ENCODE assay signal across 17 cellular contexts in the genomic region with DNA sequence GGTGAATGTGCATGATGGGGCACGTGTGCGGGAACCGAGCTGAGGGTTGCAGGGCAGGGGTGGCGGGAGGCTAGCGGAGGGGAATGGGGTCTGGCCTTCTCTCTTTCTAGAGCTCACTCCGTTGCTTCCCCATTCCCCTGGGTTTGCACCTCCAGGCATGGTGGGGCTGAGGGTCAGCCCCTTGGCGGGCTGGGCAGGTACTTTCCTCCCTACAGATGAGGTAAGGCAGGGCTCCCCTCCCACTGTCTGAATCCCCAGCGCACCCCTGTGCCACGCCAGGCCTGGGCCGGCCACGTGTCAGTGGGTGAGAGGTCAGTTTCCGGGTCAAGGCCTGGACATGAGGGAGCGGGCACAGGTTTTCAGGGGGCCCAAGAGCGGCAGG. TPM values are rescaled to one million over a fixed set of nuclear protein-coding genes. Genes with fewer than 3 reads are reported as not detected.
DNase-seq lines count a peak whose midpoint lies in the region; ATAC-seq, FAIRE-seq and TF ChIP-seq lines count a peak whose summit lies in the region.
"Had no signal": no experiment of that assay in that cellular context is flagged by ENCODE, and none has a peak within 500 bp of the region (broad histone marks: within the 10 kb centered on the region; RNA-seq: fewer than 3 reads in every experiment).

No MANE protein-coding gene starts in this region.

- H3K4me1 ChIP-seq in adipocyte (ENCODE audit: control insufficient read depth, insufficient read depth, low read length) (peaks cover 15% of the 10 kb centered on the region), HepG2 (ENCODE audit: insufficient read depth, low read length) (peaks cover 26% of the 10 kb centered on the region), thyroid gland (peaks cover 18 to 32% of the 10 kb centered on the region in 2 donors)
- H3K4me1 ChIP-seq: SJCRH30 had no signal

- H3K9me3 ChIP-seq in adipocyte (ENCODE audit: control insufficient read depth, low read length) (no peaks in the 10 kb centered on the region), HepG2 (ENCODE audit: low read length) (no peaks in the 10 kb centered on the region), thyroid gland (no peaks in the 10 kb centered on the region), T-helper 17 cell (ENCODE audit: control insufficient read depth, low read length, poor library complexity, severe bottlenecking) (no peaks in the 10 kb centered on the region)
- H3K9me3 ChIP-seq: SJCRH30 had no signal

- TF ChIP-seq CTCF in HepG2 (CRISPR knock-in tag; IDR thresholded peaks at IDR 0.05) (no peak; the same call in 1 of the 2 replicates), thyroid gland (IDR thresholded peaks at IDR 0.05) (no peak)

- in situ Hi-C loops in HepG2 (cut with HindIII; ENCODE audit: extremely low pct_ligation_motif_present, low pct_unique_long_range_greater_than_20kb): no loop called here

- DNase-seq in T-helper 2 cell treated with Interferon-gamma antibody and Interleukin-4, amounts not matched to agents 5 μg/mL and 100 μg/mL, for 36 hours (ENCODE audit: low spot score): no peak
- no peak for DNase-seq in T-helper 2 cell
- no peak for DNase-seq in adipocyte (ENCODE audit: low read depth)
- DNase-seq in HepG2 (ENCODE audit: low spot score): no peak
- DNase-seq in thyroid gland: no peak
- DNase-seq in NAMALWA (ENCODE audit: low spot score): no peak
- DNase-seq in erythroblast (lab: John Stamatoyannopoulos, UW): no peak
- no peak for DNase-seq in T-helper 17 cell
- DNase-seq: activated T-cell treated with anti-CD3 and anti-CD28 coated beads for 4 hours, DMS 273 treated with DMSO at 0.1 percent for 48 hours, NCI-H1105 had no signal

- WGBS in HepG2 (ENCODE audit: low lambda C conversion rate): 69% methylated on average over 7 of the region's 14 CpGs
- WGBS in thyroid gland, 2 donors: 80 to 81% methylated on average over 12 to 14 of the region's 14 CpGs

- CTCF ChIA-PET in HepG2 (lab: Yijun Ruan, JAX; ENCODE audit: low intra/inter-chr PET ratio, low total read pairs): interaction anchor here (1.7 to 3.5 kb wide), 3 partner anchors 40 to 69 kb away, joined by 9 to 61 read pairs (median 33); no protein-coding TSS in a partner anchor

- FAIRE-seq in HepG2 (lab: Jason Lieb, UNC): no peak
- FAIRE-seq: frontal cortex, GM12878 had no signal

- H3K4me2 ChIP-seq in HepG2 (ENCODE audit: low read depth, low read length): peak overlapping the region; percentile 64
- H3K4me2 ChIP-seq: smooth muscle cell had no signal

- H3K27me3 ChIP-seq in adipocyte (replicated peaks; ENCODE audit: control insufficient read depth, insufficient read depth, low read length) (no peaks in the 10 kb centered on the region), HepG2 (ENCODE audit: control insufficient read depth in 1 of 2, insufficient read depth in 2 of 2, low read length in 2 of 2) (no peaks in the 10 kb centered on the region), thyroid gland (no peaks in the 10 kb centered on the region)
- H3K27me3 ChIP-seq: SJCRH30 had no signal

- TF ChIP-seq RAD21 in HepG2 (CRISPR knock-in tag; IDR thresholded peaks at IDR 0.05): no peak

- H3K27ac ChIP-seq in HepG2 (ENCODE audit: extremely low read length, insufficient read depth, low read length): no peak overlapping the region
- H3K27ac ChIP-seq in thyroid gland: peak overlapping the region; percentile 87 to 93 (median 91)
- H3K27ac ChIP-seq: SJCRH30 had no signal

- intact Hi-C loops in HepG2 (cut with micrococcal nuclease; ENCODE audit: unreplicated experiment) (no loop called here), thyroid gland (cut with DNase I) (no loop called here)

- no peaks in the 10 kb centered on the region for H3K9me3 Mint-ChIP-seq in T-helper 2 cell treated with Interferon-gamma antibody and Interleukin-4, amounts not matched to agents 5 μg/mL and 100 μg/mL, for 36 hours
- H3K9me3 Mint-ChIP-seq: activated naive CD4-positive, alpha-beta T cell treated with anti-CD3 and anti-CD28 coated beads for 36 hours had no signal

- H3K27me3 Mint-ChIP-seq in T-helper 2 cell treated with Interferon-gamma antibody and Interleukin-4, amounts not matched to agents 5 μg/mL and 100 μg/mL, for 36 hours (ENCODE audit: low read depth): no peaks in the 10 kb centered on the region
- H3K27me3 Mint-ChIP-seq in T-helper 17 cell: no peaks in the 10 kb centered on the region

- no peaks in the 10 kb centered on the region for H3K79me2 ChIP-seq in HepG2 (ENCODE audit: insufficient read depth, low read length)

- H3K27ac Mint-ChIP-seq in T-helper 2 cell treated with Interferon-gamma antibody and Interleukin-4, amounts not matched to agents 5 μg/mL and 100 μg/mL, for 36 hours: peak overlapping the region; percentile 84
- no peak overlapping the region for H3K27ac Mint-ChIP-seq in T-helper 17 cell
- H3K27ac Mint-ChIP-seq: activated naive CD4-positive, alpha-beta T cell treated with anti-CD3 and anti-CD28 coated beads for 36 hours had no signal

- no TSS peak for BruUV-seq in HepG2 (replicated peaks; lab: Mats Ljungman, UMichigan)

- H3K4me1 Mint-ChIP-seq in T-helper 2 cell treated with Interferon-gamma antibody and Interleukin-4, amounts not matched to agents 5 μg/mL and 100 μg/mL, for 36 hours (ENCODE audit: low read depth): peaks cover 2% of the 10 kb centered on the region
- no peaks in the 10 kb centered on the region for H3K4me1 Mint-ChIP-seq in T-helper 17 cell

- H3K36me3 Mint-ChIP-seq in T-helper 2 cell treated with Interferon-gamma antibody and Interleukin-4, amounts not matched to agents 5 μg/mL and 100 μg/mL, for 36 hours (ENCODE audit: low read depth): no peaks in the 10 kb centered on the region
- H3K36me3 Mint-ChIP-seq in T-helper 17 cell (ENCODE audit: low read depth): no peaks in the 10 kb centered on the region

- no peak overlapping the region for H3K4me3 Mint-ChIP-seq in T-helper 2 cell treated with Interferon-gamma antibody and Interleukin-4, amounts not matched to agents 5 μg/mL and 100 μg/mL, for 36 hours
- no peak overlapping the region for H3K4me3 Mint-ChIP-seq in T-helper 17 cell
- H3K4me3 Mint-ChIP-seq: activated naive CD4-positive, alpha-beta T cell treated with anti-CD3 and anti-CD28 coated beads for 36 hours had no signal

- H2AFZ ChIP-seq in HepG2 (ENCODE audit: low read length): no peak overlapping the region

- H3K4me3 ChIP-seq in adipocyte (ENCODE audit: low read length) (no peak overlapping the region), HepG2 (replicated peaks in 1 of 3; ENCODE audit: insufficient read depth in 1 of 3, low read depth in 2 of 3, low read length in 3 of 3) (peak overlapping the region in 1 of 3 experiments; percentile 30; a peak in 1 of 6 replicates), thyroid gland (replicated peaks in 1 of 3) (no peak overlapping the region)
- H3K4me3 ChIP-seq: coronary artery, GM12878, SJCRH30, smooth muscle cell had no signal

- POLR2A ChIA-PET in HepG2 (lab: Yijun Ruan, JAX): interaction anchor here (1.2 to 1.3 kb wide), 2 partner anchors 9 to 57 kb away, joined by 4 to 6 read pairs; a partner anchor contains a TSS

- no peak; the same call in 1 of the 3 replicates for ATAC-seq in HepG2
- no peak for ATAC-seq in T-helper 17 cell

- no peaks in the 10 kb centered on the region for H4K20me1 ChIP-seq in HepG2 (ENCODE audit: insufficient read depth, low read length)

- TF ChIP-seq POLR2A in HepG2 (IDR thresholded peaks at IDR 0.05; ENCODE audit: insufficient read depth in 1 of 2, low read depth in 2 of 2, low read length in 2 of 2): no peak
- no peak for TF ChIP-seq POLR2A in thyroid gland (IDR thresholded peaks at IDR 0.05)
- TF ChIP-seq POLR2A in erythroblast (IDR thresholded peaks at IDR 0.05; ENCODE audit: low read length): no peak

- H3K9ac ChIP-seq in adipocyte (ENCODE audit: low read length): peak overlapping the region; percentile 67
- H3K9ac ChIP-seq in HepG2 (ENCODE audit: insufficient read depth, low read depth, low read length): no peak overlapping the region

- H3K36me3 ChIP-seq in adipocyte (ENCODE audit: control insufficient read depth, insufficient read depth, low read length, severe bottlenecking) (peaks cover 2% of the 10 kb centered on the region), HepG2 (replicated peaks in 1 of 2; ENCODE audit: control insufficient read depth in 1 of 2, insufficient read depth in 2 of 2, low read length in 2 of 2) (no peaks in the 10 kb centered on the region), thyroid gland (no peaks in the 10 kb centered on the region)
- H3K36me3 ChIP-seq: SJCRH30 had no signal

- TF ChIP-seq EP300 in HepG2 (IDR thresholded peaks at IDR 0.05; ENCODE audit: low read depth in 2 of 2, low read length in 2 of 2) (no peak), HepG2 (CRISPR knock-in tag; IDR thresholded peaks at IDR 0.05; ENCODE audit: borderline replicate concordance) (no peak)

RNA-seq across cellular contexts. Expression of a gene that starts 8.9 kb away (rescaled TPM):
- total RNA-seq in HepG2 (2016; rRNA removed; fragmentation: Illumina TruSeq; extraction: Trizol) (0.94 and 2.1 TPM in 2 replicates), thyroid gland (10 to 100 TPM in 3 of 4 donors, 1 to 10 TPM in 1; 9.5 to 22.5 (median 15.1) TPM), T-helper 17 cell (1 to 10 TPM in 1 of 2 donors, under 1 TPM in 1; 0.80 to 1.1 TPM)
- 0.20 and 0.44 TPM in 2 replicates for total RNA-seq in HepG2 (2016; cell fraction: cytosol; rRNA removed; fragmentation: Illumina TruSeq; extraction: Trizol; ENCODE audit: low read depth)
- 0.64 and 2.1 TPM in 2 replicates for total RNA-seq in HepG2 (2016; cell fraction: insoluble cytoplasmic fraction; rRNA removed; fragmentation: Illumina TruSeq; extraction: Trizol)
- 0.48 and 0.49 TPM in 2 replicates for total RNA-seq in HepG2 (2016; cell fraction: membrane; rRNA removed; fragmentation: Illumina TruSeq; extraction: Trizol)
- total RNA-seq in HepG2 (2016; cell fraction: nucleus; rRNA removed; fragmentation: Illumina TruSeq; extraction: Trizol): 3.6 and 3.8 TPM in 2 replicates
- polyA plus RNA-seq in HepG2 (2011; rRNA removed): 11.0 and 12.7 TPM in 2 replicates
- 3.8 and 6.5 TPM in 2 replicates for polyA plus RNA-seq in HepG2 (2011; cell fraction: cytosol; rRNA removed)
- polyA plus RNA-seq in HepG2 (2011; cell fraction: nucleus; rRNA removed): 12.4 and 16.2 TPM in 2 replicates
- 2.7 and 4.1 TPM in 2 replicates for polyA plus RNA-seq in HepG2 (2012)
- 0.27 and 0.36 TPM in 2 replicates for polyA plus RNA-seq in HepG2 (2016; cell fraction: cytosol; fragmentation: Illumina TruSeq; extraction: Trizol; ENCODE audit: low read depth)
- polyA plus RNA-seq in HepG2 (2016; cell fraction: insoluble cytoplasmic fraction; fragmentation: Illumina TruSeq; extraction: Trizol; ENCODE audit: low read depth): 1.3 and 1.8 TPM in 2 replicates
- polyA plus RNA-seq in HepG2 (2016; cell fraction: membrane; fragmentation: Illumina TruSeq; extraction: Trizol; ENCODE audit: low read depth): 0.41 and 0.74 TPM in 2 replicates
- polyA plus RNA-seq in HepG2 (2016; cell fraction: nucleus; fragmentation: Illumina TruSeq; extraction: Trizol; ENCODE audit: insufficient read depth, low read depth): 8.0 and 8.7 TPM in 2 replicates
- 0.77 and 15.6 TPM in 2 replicates for polyA minus RNA-seq in HepG2 (2011; rRNA and poly(A)+ RNA removed; ENCODE audit: low replicate concordance)
- polyA minus RNA-seq in HepG2 (2011; cell fraction: cytosol; rRNA and poly(A)+ RNA removed): 5.4 and 6.8 TPM in 2 replicates
- 4.4 and 4.6 TPM in 2 replicates for polyA minus RNA-seq in HepG2 (2011; cell fraction: nucleus; rRNA and poly(A)+ RNA removed)
- total RNA-seq: SJCRH30 had no signal

RNA-seq across cellular contexts. Expression of a gene that starts 54.7 kb away (rescaled TPM):
- total RNA-seq in HepG2 (2016; rRNA removed; fragmentation: Illumina TruSeq; extraction: Trizol): 0.35 and 0.69 TPM in 2 replicates
- not detected in 2 replicates for total RNA-seq in HepG2 (2016; cell fraction: cytosol; rRNA removed; fragmentation: Illumina TruSeq; extraction: Trizol; ENCODE audit: low read depth)
- 0.15 and 0.56 TPM in 2 replicates for total RNA-seq in HepG2 (2016; cell fraction: insoluble cytoplasmic fraction; rRNA removed; fragmentation: Illumina TruSeq; extraction: Trizol)
- total RNA-seq in HepG2 (2016; cell fraction: membrane; rRNA removed; fragmentation: Illumina TruSeq; extraction: Trizol): 0.15 and 0.17 TPM in 2 replicates
- total RNA-seq in HepG2 (2016; cell fraction: nucleus; rRNA removed; fragmentation: Illumina TruSeq; extraction: Trizol): 0.34 and 0.96 TPM in 2 replicates
- 2.1 and 3.1 TPM in 2 replicates for polyA plus RNA-seq in HepG2 (2011; rRNA removed)
- polyA plus RNA-seq in HepG2 (2011; cell fraction: cytosol; rRNA removed): 2.3 and 3.5 TPM in 2 replicates
- polyA plus RNA-seq in HepG2 (2011; cell fraction: nucleus; rRNA removed): 13.6 and 29.0 TPM in 2 replicates
- 0.55 and 1.0 TPM in 2 replicates for polyA plus RNA-seq in HepG2 (2012)
- 0.11 and 0.16 TPM in 2 replicates for polyA plus RNA-seq in HepG2 (2016; cell fraction: cytosol; fragmentation: Illumina TruSeq; extraction: Trizol; ENCODE audit: low read depth)
- 0.19 TPM in 1 of 2 replicates, not detected in the other for polyA plus RNA-seq in HepG2 (2016; cell fraction: insoluble cytoplasmic fraction; fragmentation: Illumina TruSeq; extraction: Trizol; ENCODE audit: low read depth)
- polyA plus RNA-seq in HepG2 (2016; cell fraction: membrane; fragmentation: Illumina TruSeq; extraction: Trizol; ENCODE audit: low read depth): 0.35 TPM in 1 of 2 replicates, not detected in the other
- polyA plus RNA-seq in HepG2 (2016; cell fraction: nucleus; fragmentation: Illumina TruSeq; extraction: Trizol; ENCODE audit: insufficient read depth, low read depth): 2.3 and 3.8 TPM in 2 replicates
- polyA minus RNA-seq in HepG2 (2011; rRNA and poly(A)+ RNA removed; ENCODE audit: low replicate concordance): 0.42 and 7.4 TPM in 2 replicates
- polyA minus RNA-seq in HepG2 (2011; cell fraction: cytosol; rRNA and poly(A)+ RNA removed): 1.7 and 1.8 TPM in 2 replicates
- 2.4 and 3.9 TPM in 2 replicates for polyA minus RNA-seq in HepG2 (2011; cell fraction: nucleus; rRNA and poly(A)+ RNA removed)
- total RNA-seq in thyroid gland: 10 to 100 TPM; 59.0 to 99.3 (median 86.3) TPM
- total RNA-seq in T-helper 17 cell: not detected
- total RNA-seq: activated naive CD4-positive, alpha-beta T cell treated with anti-CD3 and anti-CD28 coated beads for 36 hours; GM12878 had no signal

Comparison
In these comparisons a context has a peak if more than half of its experiments do, and no peak if none do; other contexts are left out.
1. RNA of a gene that starts 54.7 kb away (total RNA-seq): 59.0 to 99.3 TPM in thyroid gland; 0.15 to 0.96 TPM in HepG2 and not detected in T-helper 17 cell; every median in the first group is over 10 times any median in the second.